ENCODE assay signal across 1 cellular context in genomic region chr2:138723588-138723987, GRCh38.
TF ChIP-seq lines count a peak whose summit lies in the region.

No MANE protein-coding gene starts in this region.

TF ChIP-seq in H1, 55 proteins besides CTCF, POLR2A, EP300 and RAD21:
- TF ChIP-seq USF2 (IDR thresholded peaks at IDR 0.05; ENCODE audit: low read length) (no peak), ASH2L (IDR thresholded peaks at IDR 0.05; ENCODE audit: low read length) (no peak), CTBP2 (IDR thresholded peaks at IDR 0.05; ENCODE audit: borderline replicate concordance, insufficient read depth, insufficient read length, low read length) (no peak), ATF2 (IDR thresholded peaks at IDR 0.05; ENCODE audit: low read length) (no peak), ATF3 (IDR thresholded peaks at IDR 0.05; ENCODE audit: insufficient read depth, low read depth, low read length) (no peak), TAF7 (optimal IDR thresholded peaks at IDR 0.05; ENCODE audit: borderline replicate concordance, low read depth, low read length) (no peak), NRF1 (IDR thresholded peaks at IDR 0.05; ENCODE audit: low read depth, low read length) (no peak), RBBP5 (IDR thresholded peaks at IDR 0.05; ENCODE audit: borderline replicate concordance, low read depth, low read length) (no peak), BRCA1 (IDR thresholded peaks at IDR 0.05; ENCODE audit: low read depth, low read length) (no peak), SIX5 (IDR thresholded peaks at IDR 0.05; ENCODE audit: low read depth, low read length) (no peak), NANOG (IDR thresholded peaks at IDR 0.05; ENCODE audit: insufficient read depth, low read depth, low read length, poor library complexity, severe bottlenecking) (no peak), CBX5 (IDR thresholded peaks at IDR 0.05; ENCODE audit: low read depth, low read length) (no peak), KDM4A (IDR thresholded peaks at IDR 0.05; ENCODE audit: low read depth, low read length, severe bottlenecking) (no peak)
